22 cellular contexts compared by ENCODE assay signal in the genomic region with DNA sequence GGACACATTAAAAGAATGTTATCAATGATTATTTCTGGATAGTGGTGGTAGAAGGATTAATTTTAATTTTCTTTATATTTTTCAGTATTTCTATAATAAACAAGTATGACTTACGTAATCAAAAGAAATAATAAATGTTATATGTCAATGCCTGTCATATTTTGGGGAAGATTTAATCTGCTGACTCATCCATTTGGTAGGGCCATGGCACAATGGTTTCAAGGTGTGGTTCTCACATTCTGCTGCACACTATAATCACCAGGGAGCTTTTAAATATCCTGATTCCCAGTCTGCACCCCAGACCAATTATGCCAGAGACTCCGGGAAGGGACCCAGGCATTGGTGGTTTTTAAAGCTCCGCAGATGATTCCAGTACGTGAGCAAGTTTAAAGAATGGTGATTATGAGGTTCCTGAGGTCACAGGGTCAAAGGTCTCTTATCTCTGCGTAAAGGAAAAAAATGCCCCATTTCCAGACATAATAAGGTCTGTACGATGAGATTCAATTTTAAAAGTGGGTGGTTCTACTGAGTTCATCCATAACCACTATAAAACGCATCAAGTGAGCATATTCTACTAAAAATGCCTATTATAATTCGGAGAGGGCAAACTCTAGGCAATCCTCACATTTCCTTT. TPM values are rescaled to one million over a fixed set of nuclear protein-coding genes. Genes with fewer than 3 reads are reported as not detected.
DNase-seq lines count a peak whose midpoint lies in the region; ATAC-seq and TF ChIP-seq lines count a peak whose summit lies in the region.
"Had no signal": no experiment of that assay in that cellular context is flagged by ENCODE, and none has a peak within 500 bp of the region (broad histone marks: within the 10 kb centered on the region; RNA-seq: fewer than 3 reads in every experiment).

No MANE protein-coding gene starts in this region.

- no peaks in the 10 kb centered on the region for H4K20me1 ChIP-seq in MM.1S (ENCODE audit: insufficient read depth, low read length)

- no peaks in the 10 kb centered on the region for H3K9me3 ChIP-seq in effector memory CD4-positive, alpha-beta T cell (ENCODE audit: control insufficient read depth, low read length)
- no peaks in the 10 kb centered on the region for H3K9me3 ChIP-seq in neutrophil
- H3K9me3 ChIP-seq in MM.1S (replicated peaks; ENCODE audit: insufficient read depth, low read length), result no peaks in the 10 kb centered on the region
- H3K9me3 ChIP-seq: ascending aorta; BLaER1 treated with 17β-estradiol and CSF1 and Interleukin-3, amounts not matched to agents 10 nM and 100 nM; heart right ventricle; sigmoid colon; upper lobe of left lung had no signal

- H2AFZ ChIP-seq in MM.1S (ENCODE audit: low read length), result no peak overlapping the region
- H2AFZ ChIP-seq: parathyroid adenoma had no signal

- H3K27ac Mint-ChIP-seq in activated CD4-positive, alpha-beta T cell treated with anti-CD3 and anti-CD28 coated beads, Interleukin-2, amount 10 ng/mL, durations not matched to agents 24 days and 14 days, result peak overlapping the region; percentile 51

- no peak overlapping the region for H3K4me3 ChIP-seq in effector memory CD4-positive, alpha-beta T cell (ENCODE audit: insufficient read depth, low read depth, low read length, poor library complexity, severe bottlenecking)
- H3K4me3 ChIP-seq in neutrophil (ENCODE audit: low read depth in 1 of 2, low read length in 1 of 2), result no peak overlapping the region
- no peak overlapping the region for H3K4me3 ChIP-seq in MM.1S (ENCODE audit: low read length)
- H3K4me3 ChIP-seq: ascending aorta; BLaER1 treated with 17β-estradiol and CSF1 and Interleukin-3, amounts not matched to agents 10 nM and 100 nM; heart right ventricle; sigmoid colon; upper lobe of left lung had no signal

- H3K4me3 Mint-ChIP-seq in activated CD4-positive, alpha-beta T cell treated with anti-CD3 and anti-CD28 coated beads, Interleukin-2, amount 10 ng/mL, durations not matched to agents 24 days and 14 days, result no peak overlapping the region

- DNase-seq in activated CD4-positive, alpha-beta T cell treated with anti-CD3 and anti-CD28 coated beads, Interleukin-2, amount 10 ng/mL, durations not matched to agents 24 days and 14 days, result no peak
- DNase-seq in activated CD4-positive, alpha-beta T cell treated with anti-CD3 and anti-CD28 coated beads for 4 hours, result no peak
- peak; percentile 47 for DNase-seq in SW480 (ENCODE audit: low spot score)
- DNase-seq in effector memory CD4-positive, alpha-beta T cell, result no peak
- no peak for DNase-seq in MM.1S
- no peak for DNase-seq in epidermal melanocyte (ENCODE audit: insufficient read length, low spot score)
- DNase-seq: GOT3; heart right ventricle; NCI-H1436 treated with DMSO at 0.1 percent for 48 hours; NCI-H2171 treated with DMSO at 0.1 percent for 48 hours; NCI-H69; sigmoid colon; stimulated activated CD4-positive, alpha-beta T cell treated with anti-CD3 and anti-CD28 coated beads, Interleukin-1b, Interleukin-23, amount 100 ng/mL, for 48 hours; SW 1271; upper lobe of left lung had no signal

- H3K27me3 ChIP-seq in effector memory CD4-positive, alpha-beta T cell (replicated peaks; ENCODE audit: control insufficient read depth, insufficient read depth, low read length, poor library complexity, severe bottlenecking), result no peaks in the 10 kb centered on the region
- H3K27me3 ChIP-seq in neutrophil (no peaks in the 10 kb centered on the region), MM.1S (replicated peaks; ENCODE audit: insufficient read depth, low read length) (no peaks in the 10 kb centered on the region)
- H3K27me3 ChIP-seq: ascending aorta; BLaER1 treated with 17β-estradiol and CSF1 and Interleukin-3, amounts not matched to agents 10 nM and 100 nM; heart right ventricle; sigmoid colon; upper lobe of left lung had no signal

- no peaks in the 10 kb centered on the region for H3K9me3 Mint-ChIP-seq in activated CD4-positive, alpha-beta T cell treated with anti-CD3 and anti-CD28 coated beads, Interleukin-2, amount 10 ng/mL, durations not matched to agents 24 days and 14 days

- TF ChIP-seq CTCF in neutrophil (IDR thresholded peaks at IDR 0.05) (no peak), MM.1S (IDR thresholded peaks at IDR 0.05; ENCODE audit: low read length) (no peak)

- no peak overlapping the region for H3K4me2 ChIP-seq in MM.1S (ENCODE audit: low read depth, low read length)

- ATAC-seq in HG02840 (IDR thresholded peaks at IDR 0.05; ENCODE audit: low FRiP score, unreplicated experiment), result no peak
- ATAC-seq: heart right ventricle, Right ventricle myocardium inferior had no signal

- H3K27me3 Mint-ChIP-seq in activated CD4-positive, alpha-beta T cell treated with anti-CD3 and anti-CD28 coated beads, Interleukin-2, amount 10 ng/mL, durations not matched to agents 24 days and 14 days, result no peaks in the 10 kb centered on the region

- H3K4me1 ChIP-seq in effector memory CD4-positive, alpha-beta T cell (ENCODE audit: control insufficient read depth, insufficient read depth, low read length, poor library complexity, severe bottlenecking), result no peaks in the 10 kb centered on the region
- H3K4me1 ChIP-seq in neutrophil (ENCODE audit: control insufficient read depth in 1 of 2, insufficient read depth in 1 of 2, low read depth in 1 of 2, low read length in 1 of 2) (peaks cover 71 to 72% of the 10 kb centered on the region in 2 experiments), MM.1S (ENCODE audit: low read length) (no peaks in the 10 kb centered on the region)
- H3K4me1 ChIP-seq: parathyroid adenoma had no signal

- peak overlapping the region; percentile 21 for H3K27ac ChIP-seq in effector memory CD4-positive, alpha-beta T cell (ENCODE audit: insufficient read depth, low read length, poor library complexity, severe bottlenecking)
- H3K27ac ChIP-seq in neutrophil (peak overlapping the region; percentile 93), MM.1S (ENCODE audit: low read length) (no peak overlapping the region)
- H3K27ac ChIP-seq: ascending aorta, heart right ventricle, parathyroid adenoma, sigmoid colon, upper lobe of left lung, VCaP had no signal

- no peaks in the 10 kb centered on the region for H3K9me2 ChIP-seq in MM.1S (replicated peaks; ENCODE audit: insufficient read depth, low read length)

- intact Hi-C loops in activated CD4-positive, alpha-beta T cell treated with anti-CD3 and anti-CD28 coated beads, Interleukin-2, amount 10 ng/mL, durations not matched to agents 24 days and 14 days (cut with micrococcal nuclease), result loop anchor here (10.0 kb wide), 1 partner anchor 434 kb away; the partner anchor contains the start of gene CHN1

- peaks cover 86% of the 10 kb centered on the region for H3K36me3 Mint-ChIP-seq in activated CD4-positive, alpha-beta T cell treated with anti-CD3 and anti-CD28 coated beads, Interleukin-2, amount 10 ng/mL, durations not matched to agents 24 days and 14 days (ENCODE audit: low read depth)

- H3K36me3 ChIP-seq in effector memory CD4-positive, alpha-beta T cell (ENCODE audit: control insufficient read depth, insufficient read depth, low read length), result peaks cover 84% of the 10 kb centered on the region
- peaks cover 93% of the 10 kb centered on the region for H3K36me3 ChIP-seq in neutrophil
- peaks cover 24% of the 10 kb centered on the region for H3K36me3 ChIP-seq in MM.1S (replicated peaks; ENCODE audit: insufficient read depth, low read length)

- no peaks in the 10 kb centered on the region for H3F3A ChIP-seq in MM.1S (ENCODE audit: insufficient read depth, low read length)

- H3K9ac ChIP-seq in MM.1S (ENCODE audit: low read length), result no peak overlapping the region
- H3K9ac ChIP-seq: BLaER1 treated with 17β-estradiol and CSF1 and Interleukin-3, amounts not matched to agents 10 nM and 100 nM; parathyroid adenoma had no signal

- H3K4me1 Mint-ChIP-seq in activated CD4-positive, alpha-beta T cell treated with anti-CD3 and anti-CD28 coated beads, Interleukin-2, amount 10 ng/mL, durations not matched to agents 24 days and 14 days, result peaks cover 57% of the 10 kb centered on the region

- H3K79me2 ChIP-seq in MM.1S (ENCODE audit: low read length), result peaks cover 51% of the 10 kb centered on the region
- H3K79me2 ChIP-seq: parathyroid adenoma had no signal

RNA-seq across cellular contexts. Expression of gene WIPF1, which starts 27.2 kb away (rescaled TPM):
- total RNA-seq in activated CD4-positive, alpha-beta T cell treated with anti-CD3 and anti-CD28 coated beads, Interleukin-2, amount 10 ng/mL, durations not matched to agents 24 days and 14 days, result 280 and 287 TPM in 2 replicates
